In the genomic region with DNA sequence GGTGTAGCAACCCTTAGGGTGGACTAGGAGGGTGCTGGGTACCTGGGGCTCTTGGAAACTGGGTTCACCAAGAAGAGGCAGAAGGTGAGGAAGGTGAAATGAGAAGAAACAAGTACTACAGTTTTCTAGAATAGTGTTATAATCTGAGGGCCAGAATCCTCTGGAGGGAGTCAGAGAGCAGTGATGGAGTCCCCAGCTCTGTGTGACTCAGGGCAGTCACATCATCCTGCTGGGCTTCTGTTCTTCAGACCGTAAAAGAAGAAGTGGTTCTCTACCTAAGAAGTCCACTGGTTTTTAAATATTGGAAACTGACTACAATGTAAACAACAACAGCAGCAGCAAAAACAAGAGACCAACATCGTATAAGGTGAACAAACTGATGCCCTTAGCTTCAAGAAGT, we compare ENCODE assay signal across 9 cellular contexts.
DNase-seq lines count a peak whose midpoint lies in the region; TF ChIP-seq lines count a peak whose summit lies in the region.
"Had no signal": no experiment of that assay in that cellular context is flagged by ENCODE, and none has a peak within 500 bp of the region (broad histone marks: within the 10 kb centered on the region; RNA-seq: fewer than 3 reads in every experiment).

No MANE protein-coding gene starts in this region.

- H3K9me3 ChIP-seq in Karpas-422 (ENCODE audit: low read length) (no peaks in the 10 kb centered on the region), esophagus squamous epithelium (no peaks in the 10 kb centered on the region), BE2C (no peaks in the 10 kb centered on the region)

- H3K9me2 ChIP-seq in Karpas-422 (replicated peaks; ENCODE audit: insufficient read depth, low read length) = no peaks in the 10 kb centered on the region

- no peak overlapping the region for H3K4me3 ChIP-seq in Karpas-422 (ENCODE audit: low read length)
- no peak overlapping the region for H3K4me3 ChIP-seq in brain microvascular endothelial cell (ENCODE audit: low read depth, low read length)
- no peak overlapping the region for H3K4me3 ChIP-seq in esophagus squamous epithelium
- no peak overlapping the region for H3K4me3 ChIP-seq in BE2C (ENCODE audit: low read depth, low read length)

- no peaks in the 10 kb centered on the region for H3K79me2 ChIP-seq in Karpas-422 (ENCODE audit: low read length)

- H3K27me3 ChIP-seq in Karpas-422 (ENCODE audit: low read length) (no peaks in the 10 kb centered on the region), brain microvascular endothelial cell (replicated peaks) (no peaks in the 10 kb centered on the region), esophagus squamous epithelium (no peaks in the 10 kb centered on the region), BE2C (no peaks in the 10 kb centered on the region)

- DNase-seq in activated T-cell treated with anti-CD3 and anti-CD28 coated beads for 4 hours (peak; percentile 11), Karpas-422 (peak; percentile 59), brain microvascular endothelial cell (peak; percentile 67), pons (ENCODE audit: low spot score) (peak; percentile 14), esophagus squamous epithelium (lab: John Stamatoyannopoulos, UW) (no peak), BE2C (no peak)
- no peak for DNase-seq in activated T-cell treated with anti-CD3 and anti-CD28 coated beads, Interleukin-2, amount 50 U/mL, for 48 hours
- no peak for DNase-seq in activated CD8-positive, alpha-beta memory T cell treated with anti-CD3 and anti-CD28 coated beads, Interleukin-2, amount 50 U/mL, for 4 hours
- DNase-seq: NCI-H2171 had no signal

- no peak overlapping the region for H2AFZ ChIP-seq in Karpas-422 (ENCODE audit: low read length)

- H3K36me3 ChIP-seq in Karpas-422 (ENCODE audit: insufficient read depth, low read length) (no peaks in the 10 kb centered on the region), brain microvascular endothelial cell (replicated peaks) (peaks cover 3% of the 10 kb centered on the region), esophagus squamous epithelium (no peaks in the 10 kb centered on the region), BE2C (no peaks in the 10 kb centered on the region)

- intact Hi-C loops in esophagus squamous epithelium (cut with DNase I) = loop anchor here (10.0 kb wide), 1 partner anchor 411 kb away; no protein-coding TSS in a partner anchor

- TF ChIP-seq CTCF in brain microvascular endothelial cell (IDR thresholded peaks at IDR 0.05; ENCODE audit: low read depth, low read length, missing control alignments) = peak; percentile 75
- TF ChIP-seq CTCF in esophagus squamous epithelium (IDR thresholded peaks at IDR 0.05) = no peak
- TF ChIP-seq CTCF in BE2C (IDR thresholded peaks at IDR 0.05; ENCODE audit: low read depth, low read length) = no peak

- no peak for TF ChIP-seq POLR2A in esophagus squamous epithelium (IDR thresholded peaks at IDR 0.05)

- no peak overlapping the region for H3K4me2 ChIP-seq in Karpas-422 (ENCODE audit: low read depth, low read length, poor library complexity, severe bottlenecking)

- H3K9ac ChIP-seq in Karpas-422 (ENCODE audit: low read length) = no peak overlapping the region

- H4K20me1 ChIP-seq in Karpas-422 (ENCODE audit: insufficient read depth, low read depth, low read length) = no peaks in the 10 kb centered on the region

- H3K4me1 ChIP-seq in Karpas-422 (ENCODE audit: low read length) (no peaks in the 10 kb centered on the region), esophagus squamous epithelium (peaks cover 16 to 24% (median 20%) of the 10 kb centered on the region in 3 donors), BE2C (no peaks in the 10 kb centered on the region)

- in situ Hi-C loops in brain microvascular endothelial cell (cut with HindIII; ENCODE audit: low pct_ligation_motif_present, low sequenced_read_pairs) = no loop called here

- 58 to 88% methylated on average over 2 of the region's 2 CpGs for WGBS in esophagus squamous epithelium, 2 donors

- H3K27ac ChIP-seq in Karpas-422 (ENCODE audit: low read length) (no peak overlapping the region), brain microvascular endothelial cell (no peak overlapping the region), esophagus squamous epithelium (no peak overlapping the region)

Comparison
In these comparisons a context has a peak if more than half of its experiments do, and no peak if none do; other contexts are left out.
1. DNase-seq: peak in activated T-cell treated with anti-CD3 and anti-CD28 coated beads for 4 hours (single experiment), Karpas-422 (single experiment), brain microvascular endothelial cell (single experiment) and pons (single experiment); none in activated T-cell treated with anti-CD3 and anti-CD28 coated beads, Interleukin-2, amount 50 U/mL, for 48 hours (0 of 2), esophagus squamous epithelium (single experiment), BE2C (single experiment) and activated CD8-positive, alpha-beta memory T cell treated with anti-CD3 and anti-CD28 coated beads, Interleukin-2, amount 50 U/mL, for 4 hours (single experiment).